ENCODE assay signal across 7 cellular contexts in the genomic region with DNA sequence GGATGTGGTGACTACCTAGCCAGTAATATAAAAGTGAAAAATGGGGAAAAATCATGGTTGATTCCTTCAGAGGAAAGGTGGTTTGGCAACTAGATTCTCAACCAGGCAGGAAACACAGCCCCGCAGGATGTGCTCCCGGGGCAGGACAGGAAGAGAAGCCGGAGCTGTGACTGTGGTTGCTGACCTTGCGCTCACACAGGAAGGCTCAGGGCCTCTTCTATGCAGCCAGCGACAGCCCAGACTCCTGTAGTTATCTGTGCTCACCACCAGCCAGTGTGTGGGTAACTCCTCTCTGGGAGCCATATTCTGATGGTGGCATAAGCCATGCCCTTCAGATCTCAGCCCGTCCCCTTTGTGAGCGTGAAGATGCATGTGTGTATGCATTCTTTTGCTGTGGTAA. TPM values are rescaled to one million over a fixed set of nuclear protein-coding genes. Genes with fewer than 3 reads are reported as not detected.
A peak's percentile ranks its signal among the peaks of the same experiment; 100 is the strongest.
DNase-seq lines count a peak whose midpoint lies in the region; ATAC-seq and TF ChIP-seq lines count a peak whose summit lies in the region.

No MANE protein-coding gene starts in this region.

- H3K79me2 ChIP-seq in smooth muscle cell (ENCODE audit: low read depth) = peaks cover 3% of the 10 kb centered on the region

- 61% methylated on average over 7 of the region's 7 CpGs for WGBS in smooth muscle cell (ENCODE audit: low lambda C conversion rate)

- no peaks in the 10 kb centered on the region for H4K20me1 ChIP-seq in smooth muscle cell (ENCODE audit: low read depth)

- peak overlapping the region; percentile 8 for H3K9ac ChIP-seq in smooth muscle cell (ENCODE audit: low read depth)

- no peaks in the 10 kb centered on the region for H3K27me3 ChIP-seq in foreskin keratinocyte
- no peaks in the 10 kb centered on the region for H3K27me3 ChIP-seq in smooth muscle cell (ENCODE audit: low read depth)

- DNase-seq in M059J (ENCODE audit: low read depth) (peak; percentile 68), foreskin keratinocyte (peak in 1 of 2 donors; percentile 49), smooth muscle cell (lab: John Stamatoyannopoulos, UW; ENCODE audit: unreplicated experiment) (no peak)
- peak; percentile 8 to 32 for DNase-seq in activated CD4-positive, alpha-beta T cell treated with anti-CD3 and anti-CD28 coated beads, Interleukin-2, amount 50 U/mL, for 48 hours

- no peaks in the 10 kb centered on the region for H3K9me3 ChIP-seq in smooth muscle cell (replicated peaks; ENCODE audit: low read depth)

- peaks cover 49% of the 10 kb centered on the region for H3K4me1 ChIP-seq in foreskin keratinocyte
- peaks cover 8% of the 10 kb centered on the region for H3K4me1 ChIP-seq in smooth muscle cell (ENCODE audit: low read depth)

- H3K27ac ChIP-seq in foreskin keratinocyte = peak overlapping the region; percentile 74
- H3K27ac ChIP-seq in smooth muscle cell (ENCODE audit: low read depth) = peak overlapping the region; percentile 79

- ATAC-seq in foreskin keratinocyte (peak; percentile 35), HG02623 (IDR thresholded peaks at IDR 0.05; ENCODE audit: unreplicated experiment) (no peak), GM19328 (IDR thresholded peaks at IDR 0.05; ENCODE audit: unreplicated experiment) (no peak), GM21825 (IDR thresholded peaks at IDR 0.05; ENCODE audit: unreplicated experiment) (no peak)

- TF ChIP-seq CTCF in foreskin keratinocyte (conservative IDR thresholded peaks at IDR 0.05) (no peak), smooth muscle cell (IDR thresholded peaks at IDR 0.05; ENCODE audit: borderline replicate concordance, insufficient read depth, poor library complexity, severe bottlenecking) (no peak)

- H3K36me3 ChIP-seq in smooth muscle cell (ENCODE audit: low read depth) = peaks cover 2% of the 10 kb centered on the region

- no peak overlapping the region for H3K4me3 ChIP-seq in smooth muscle cell

- H3K4me2 ChIP-seq in smooth muscle cell = no peak overlapping the region

- no peak overlapping the region for H2AFZ ChIP-seq in smooth muscle cell (ENCODE audit: low read depth)

- H3F3A ChIP-seq in smooth muscle cell (ENCODE audit: low read depth) = peaks cover 16% of the 10 kb centered on the region

RNA-seq across cellular contexts. Expression of a gene that starts 50.7 kb away (rescaled TPM):
- total RNA-seq in M059J (2014; rRNA removed; shearing (Covaris generic)) = 96.7 and 132 TPM in 2 replicates
- total RNA-seq in foreskin keratinocyte = 526 and 561 TPM in 2 replicates
- 520 and 572 TPM in 2 replicates for polyA plus RNA-seq in foreskin keratinocyte
- total RNA-seq in smooth muscle cell = 307 and 324 TPM in 2 replicates
- 312 and 336 TPM in 2 replicates for polyA plus RNA-seq in smooth muscle cell
